Comparison of ENCODE assay signal across 11 cellular contexts in the genomic region with DNA sequence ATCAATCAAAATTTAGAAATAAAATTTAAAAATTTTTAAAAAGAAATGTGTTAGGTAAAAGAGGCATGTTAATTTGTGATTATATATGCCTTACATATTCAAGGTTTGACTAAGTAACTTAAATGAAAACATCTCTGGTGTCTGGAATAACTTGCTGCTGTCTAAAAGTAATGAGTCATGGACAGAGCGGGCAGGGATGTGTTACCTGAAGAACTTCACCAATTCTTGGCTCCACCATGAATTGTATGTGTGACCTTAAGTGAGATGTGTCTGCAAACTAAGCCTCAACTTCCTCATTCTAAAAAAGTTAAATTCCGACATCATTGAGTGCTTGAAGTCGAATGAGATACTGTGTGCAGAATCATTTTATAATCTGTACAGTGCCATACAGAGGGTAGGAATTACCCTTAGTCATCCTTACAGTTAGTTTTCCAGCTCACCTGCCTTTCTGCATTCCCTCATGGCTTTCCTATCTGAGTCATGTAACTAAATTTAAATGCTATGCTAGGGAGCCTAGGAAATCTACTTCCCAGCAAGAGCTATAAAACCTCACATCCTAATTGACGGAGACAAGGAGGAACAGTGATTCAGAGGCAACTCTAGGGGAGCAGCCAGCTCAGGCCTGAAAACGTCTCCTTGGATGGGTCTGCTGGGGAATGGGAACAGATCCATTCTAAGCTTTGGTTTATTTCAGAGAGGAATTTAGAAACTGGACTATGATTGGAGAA.
A peak's percentile ranks its signal among the peaks of the same experiment; 100 is the strongest.
DNase-seq lines count a peak whose midpoint lies in the region; ATAC-seq, FAIRE-seq and TF ChIP-seq lines count a peak whose summit lies in the region.
"Had no signal": no experiment of that assay in that cellular context is flagged by ENCODE, and none has a peak within 500 bp of the region (broad histone marks: within the 10 kb centered on the region; RNA-seq: fewer than 3 reads in every experiment).

No MANE protein-coding gene starts in this region.

- intact Hi-C loops in activated CD4-positive, alpha-beta T cell treated with anti-CD3 and anti-CD28 coated beads for 36 hours (cut with DNase I, micrococcal nuclease) = no loop called here

- DNase-seq in HTR-8/SVneo (ENCODE audit: insufficient read length, low spot score) (peak; percentile 22), amniotic stem cell (lab: John Stamatoyannopoulos, UW) (peak; percentile 91), right atrium auricular region (ENCODE audit: low spot score) (no peak), thoracic aorta (ENCODE audit: low spot score) (no peak), NK-92 (lab: John Stamatoyannopoulos, UW; ENCODE audit: unreplicated experiment) (no peak)
- no peak for DNase-seq in activated CD4-positive, alpha-beta T cell treated with anti-CD3 and anti-CD28 coated beads for 36 hours
- DNase-seq: KG1, naive B cell had no signal

- POLR2A ChIA-PET in activated CD4-positive, alpha-beta T cell treated with anti-CD3 and anti-CD28 coated beads for 36 hours (lab: Charles Lee) = no interaction called here

- H3K27me3 Mint-ChIP-seq in activated CD4-positive, alpha-beta T cell treated with anti-CD3 and anti-CD28 coated beads for 36 hours = peaks cover 11% of the 10 kb centered on the region

- ATAC-seq in thoracic aorta (ENCODE audit: insufficient number of reproducible peaks, low FRiP score, low read depth) = peak; percentile 42
- no peak for ATAC-seq in activated CD4-positive, alpha-beta T cell treated with anti-CD3 and anti-CD28 coated beads for 36 hours
- no peak for ATAC-seq in GM19035 (IDR thresholded peaks at IDR 0.05; ENCODE audit: unreplicated experiment)
- ATAC-seq: GM12878 had no signal

- CTCF ChIA-PET in activated CD4-positive, alpha-beta T cell treated with anti-CD3 and anti-CD28 coated beads for 36 hours (lab: Charles Lee) = no interaction called here

- no peak overlapping the region for H3K27ac Mint-ChIP-seq in activated CD4-positive, alpha-beta T cell treated with anti-CD3 and anti-CD28 coated beads for 36 hours
- H3K27ac Mint-ChIP-seq: naive B cell had no signal

- no peaks in the 10 kb centered on the region for H3K36me3 ChIP-seq in right atrium auricular region
- no peaks in the 10 kb centered on the region for H3K36me3 ChIP-seq in thoracic aorta

- no peak overlapping the region for H3K4me3 Mint-ChIP-seq in activated CD4-positive, alpha-beta T cell treated with anti-CD3 and anti-CD28 coated beads for 36 hours
- H3K4me3 Mint-ChIP-seq: naive B cell had no signal

- no peaks in the 10 kb centered on the region for H3K36me3 Mint-ChIP-seq in activated CD4-positive, alpha-beta T cell treated with anti-CD3 and anti-CD28 coated beads for 36 hours (ENCODE audit: low read depth)
- H3K36me3 Mint-ChIP-seq: naive B cell had no signal

- no peak for FAIRE-seq in HTR-8/SVneo (lab: Jason Lieb, UNC)
- FAIRE-seq: GM12878, H1 had no signal

- no peak overlapping the region for H3K4me3 ChIP-seq in right atrium auricular region
- no peak overlapping the region for H3K4me3 ChIP-seq in thoracic aorta
- H3K4me3 ChIP-seq: GM12878 had no signal

- peak overlapping the region; percentile 15 to 49 for H3K27ac ChIP-seq in right atrium auricular region
- H3K27ac ChIP-seq in thoracic aorta = peak overlapping the region; percentile 75 to 87

- no peaks in the 10 kb centered on the region for H3K9me3 ChIP-seq in right atrium auricular region
- H3K9me3 ChIP-seq in thoracic aorta = no peaks in the 10 kb centered on the region

- no peaks in the 10 kb centered on the region for H3K27me3 ChIP-seq in right atrium auricular region
- H3K27me3 ChIP-seq in thoracic aorta (replicated peaks; ENCODE audit: insufficient read depth) = no peaks in the 10 kb centered on the region

- H3K9me3 Mint-ChIP-seq in activated CD4-positive, alpha-beta T cell treated with anti-CD3 and anti-CD28 coated beads for 36 hours (ENCODE audit: low read depth) = no peaks in the 10 kb centered on the region

- H3K4me1 Mint-ChIP-seq in activated CD4-positive, alpha-beta T cell treated with anti-CD3 and anti-CD28 coated beads for 36 hours = peaks cover 1% of the 10 kb centered on the region
- H3K4me1 Mint-ChIP-seq: naive B cell had no signal

- peaks cover 0 to 35% of the 10 kb centered on the region in 2 donors for H3K4me1 ChIP-seq in right atrium auricular region
- peaks cover 16 to 44% of the 10 kb centered on the region in 2 donors for H3K4me1 ChIP-seq in thoracic aorta (ENCODE audit: control insufficient read depth in 1 of 2, low read depth in 2 of 2)

- TF ChIP-seq CTCF in right atrium auricular region (IDR thresholded peaks at IDR 0.05) (no peak), thoracic aorta (IDR thresholded peaks at IDR 0.05) (no peak)

Comparison
In these comparisons a context has a peak if more than half of its experiments do, and no peak if none do; other contexts are left out.
1. DNase-seq: peak in HTR-8/SVneo (single experiment) and amniotic stem cell (single experiment); none in right atrium auricular region (single experiment), thoracic aorta (single experiment), NK-92 (single experiment) and activated CD4-positive, alpha-beta T cell treated with anti-CD3 and anti-CD28 coated beads for 36 hours (single experiment).